ENCODE assay signal across 8 cellular contexts in genomic region chr12:49336645-49337584, GRCh38. TPM values are rescaled to one million over a fixed set of nuclear protein-coding genes. Genes with fewer than 3 reads are reported as not detected.
DNase-seq lines count a peak whose midpoint lies in the region; ATAC-seq and TF ChIP-seq lines count a peak whose summit lies in the region.

Gene C1QL4 (minus strand): TSS chr12:49337188. CDS start chr12:49336477, 711 bp downstream.

- peak; percentile 65 for ATAC-seq in HG02678 (IDR thresholded peaks at IDR 0.05; ENCODE audit: unreplicated experiment)
- peak; percentile 82 for ATAC-seq in activated CD4-positive, alpha-beta T cell treated with anti-CD3 and anti-CD28 coated beads for 36 hours
- no peak for ATAC-seq in GM19035 (IDR thresholded peaks at IDR 0.05; ENCODE audit: unreplicated experiment)

- DNase-seq in EH (ENCODE audit: low read depth) = peak; percentile 75
- peak; percentile 57 for DNase-seq in NCI-H2227 treated with DMSO at 0.1 percent for 48 hours (lab: John Stamatoyannopoulos, UW)
- peak; percentile 92 for DNase-seq in activated CD4-positive, alpha-beta T cell treated with anti-CD3 and anti-CD28 coated beads for 36 hours
- DNase-seq in chondrocyte (ENCODE audit: low spot score) = no peak
- DNase-seq in left kidney (ENCODE audit: low read depth, low spot score) = peak; percentile 93
- DNase-seq in stimulated activated CD4-positive, alpha-beta T cell treated with anti-CD3 and anti-CD28 coated beads, Interleukin-2, amount 100 ng/mL, for 24 hours = peak; percentile 92 to 93

- intact Hi-C loops in activated CD4-positive, alpha-beta T cell treated with anti-CD3 and anti-CD28 coated beads for 36 hours (cut with DNase I, micrococcal nuclease) = loop anchor here in 1 of 2 experiments (1.0 kb wide), 2 partner anchors 40 to 49 kb away; no protein-coding TSS in a partner anchor

- CTCF ChIA-PET in activated CD4-positive, alpha-beta T cell treated with anti-CD3 and anti-CD28 coated beads for 36 hours (lab: Charles Lee) = interaction anchor here (0.6 to 1.9 kb wide), 11 partner anchors 10 to 1326 kb away, joined by 3 to 13 read pairs (median 3); partner anchors contain the start of genes PRPH and TROAP

- H3K4me3 Mint-ChIP-seq in activated CD4-positive, alpha-beta T cell treated with anti-CD3 and anti-CD28 coated beads for 36 hours = peak within 1 kb of the TSS; percentile 34
- peak within 1 kb of the TSS; percentile 70 for H3K4me3 Mint-ChIP-seq in chondrocyte (ENCODE audit: unreplicated experiment)

- peaks cover 75% of the 10 kb centered on the region for H3K27me3 Mint-ChIP-seq in activated CD4-positive, alpha-beta T cell treated with anti-CD3 and anti-CD28 coated beads for 36 hours
- peaks cover 11% of the 10 kb centered on the region for H3K27me3 Mint-ChIP-seq in chondrocyte (ENCODE audit: low read depth)

- peaks cover 25% of the 10 kb centered on the region for H3K4me1 Mint-ChIP-seq in activated CD4-positive, alpha-beta T cell treated with anti-CD3 and anti-CD28 coated beads for 36 hours
- H3K4me1 Mint-ChIP-seq in chondrocyte (ENCODE audit: low read depth) = peaks cover 24% of the 10 kb centered on the region

- no peak within 1 kb of the TSS for H3K27ac Mint-ChIP-seq in activated CD4-positive, alpha-beta T cell treated with anti-CD3 and anti-CD28 coated beads for 36 hours
- H3K27ac Mint-ChIP-seq in chondrocyte (ENCODE audit: unreplicated experiment) = no peak within 1 kb of the TSS

- no peaks in the 10 kb centered on the region for H3K9me3 Mint-ChIP-seq in activated CD4-positive, alpha-beta T cell treated with anti-CD3 and anti-CD28 coated beads for 36 hours (ENCODE audit: low read depth)
- H3K9me3 Mint-ChIP-seq in chondrocyte (ENCODE audit: low read depth) = no peaks in the 10 kb centered on the region

- peaks cover 2% of the 10 kb centered on the region for H3K36me3 Mint-ChIP-seq in activated CD4-positive, alpha-beta T cell treated with anti-CD3 and anti-CD28 coated beads for 36 hours (ENCODE audit: low read depth)
- H3K36me3 Mint-ChIP-seq in chondrocyte (ENCODE audit: low read depth) = no peaks in the 10 kb centered on the region

- peak; percentile 99 for TF ChIP-seq CTCF in chondrocyte (IDR thresholded peaks at IDR 0.05)

- POLR2A ChIA-PET in activated CD4-positive, alpha-beta T cell treated with anti-CD3 and anti-CD28 coated beads for 36 hours (lab: Charles Lee) = no interaction called here

RNA-seq across cellular contexts. Expression of gene C1QL4, which starts in this region (rescaled TPM):
- not detected for total RNA-seq in activated CD4-positive, alpha-beta T cell treated with anti-CD3 and anti-CD28 coated beads for 36 hours
- total RNA-seq in chondrocyte = 0.33 to 0.60 TPM (median 0.46 TPM) in 3 replicates

Comparison
In these comparisons a context has a peak if more than half of its experiments do, and no peak if none do; other contexts are left out.
1. Peak in DNase-seq and ATAC-seq in activated CD4-positive, alpha-beta T cell treated with anti-CD3 and anti-CD28 coated beads for 36 hours; RNA of the gene not detected or under 1 TPM.